Comparison of ENCODE assay signal across 20 cellular contexts in the genomic region with DNA sequence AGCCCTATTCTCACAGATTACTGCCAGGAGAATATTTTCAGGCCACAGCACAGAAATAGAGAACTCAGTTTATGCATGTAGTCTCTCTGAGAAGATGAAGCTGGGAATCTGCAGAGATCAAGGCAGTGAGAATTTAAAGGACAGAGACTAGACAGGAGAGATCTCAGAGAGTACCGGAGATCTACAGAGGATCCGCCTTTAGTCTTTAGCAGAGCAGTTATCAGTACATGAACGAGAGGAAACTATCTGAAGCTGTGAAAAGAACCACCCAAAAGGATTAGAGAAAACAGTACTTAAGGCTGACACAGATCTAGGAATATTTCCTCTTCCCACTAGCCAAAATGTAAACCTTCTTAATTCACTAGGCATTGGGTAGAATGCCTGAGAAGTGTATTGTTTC.
"Had no signal": no experiment of that assay in that cellular context is flagged by ENCODE, and none has a peak within 500 bp of the region (broad histone marks: within the 10 kb centered on the region; RNA-seq: fewer than 3 reads in every experiment).

No MANE protein-coding gene starts in this region.

- H3K9me3 Mint-ChIP-seq: type B pancreatic cell had no signal

- H3K36me3 Mint-ChIP-seq: type B pancreatic cell had no signal

- H3K4me1 Mint-ChIP-seq: naive thymus-derived CD8-positive, alpha-beta T cell had no signal

- H3K4me3 Mint-ChIP-seq: dendritic cell treated with granulocyte-macrophage colony-stimulating factor and Interleukin-4, amounts not matched to agents 40 ng/mL and 50 ng/mL, for 4 days; effector memory CD8-positive, alpha-beta T cell; naive thymus-derived CD8-positive, alpha-beta T cell; type B pancreatic cell had no signal

- H3K27ac Mint-ChIP-seq: dendritic cell treated with granulocyte-macrophage colony-stimulating factor and Interleukin-4, amounts not matched to agents 40 ng/mL and 50 ng/mL, for 4 days; effector memory CD8-positive, alpha-beta T cell; naive thymus-derived CD8-positive, alpha-beta T cell; type B pancreatic cell had no signal

- H3K4me1 ChIP-seq: foreskin keratinocyte, suprapubic skin, thyroid gland had no signal

- H3K27me3 ChIP-seq: foreskin keratinocyte, hepatocyte, ovary, suprapubic skin, thyroid gland had no signal

- H3K4me2 ChIP-seq: hepatocyte had no signal

- H3K36me3 ChIP-seq: ovary, suprapubic skin, thyroid gland had no signal

- H3K79me2 ChIP-seq: hepatocyte had no signal

- DNase-seq: cerebellar nuclear complex; effector memory CD8-positive, alpha-beta T cell; foreskin keratinocyte; head of caudate nucleus; kidney; left cardiac atrium; left ventricle myocardium superior; mucosa of descending colon; naive thymus-derived CD8-positive, alpha-beta T cell; nucleus accumbens; ovary; right cardiac atrium; small intestine; stimulated activated CD4-positive, alpha-beta T cell treated with anti-CD3 and anti-CD28 coated beads, Interleukin-2, amount 100 ng/mL, for 48 hours; stimulated activated naive CD8-positive, alpha-beta T cell treated with anti-CD3 and anti-CD28 coated beads, Interleukin-15, Interleukin-2, amounts not matched to agents 100 U/mL and 50 U/mL, for 24 hours; thyroid gland had no signal

- H3K27me3 Mint-ChIP-seq: dendritic cell treated with granulocyte-macrophage colony-stimulating factor and Interleukin-4, amounts not matched to agents 40 ng/mL and 50 ng/mL, for 4 days; naive thymus-derived CD8-positive, alpha-beta T cell; type B pancreatic cell had no signal

- H3K9me3 ChIP-seq: thyroid gland had no signal

- H3K27ac ChIP-seq: foreskin keratinocyte, hepatocyte, ovary, suprapubic skin, thyroid gland had no signal

- H3K4me3 ChIP-seq: hepatocyte, mucosa of descending colon, ovary, suprapubic skin, thyroid gland had no signal
